3 cellular contexts compared by ENCODE assay signal in genomic region chr14:88218119-88218915, GRCh38.
"Had no signal": no experiment of that assay in that cellular context is flagged by ENCODE, and none has a peak within 500 bp of the region (broad histone marks: within the 10 kb centered on the region; RNA-seq: fewer than 3 reads in every experiment).

No MANE protein-coding gene starts in this region.

- H3K4me2 ChIP-seq: GM23338 had no signal

- ATAC-seq: GM23338 had no signal

- DNase-seq: H9, HCEC 1CT had no signal

- H2AFZ ChIP-seq: GM23338 had no signal

- H3K4me3 ChIP-seq: GM23338 had no signal
